22 cellular contexts compared by ENCODE assay signal in genomic region chr1:11590395-11590794, GRCh38.
"Had no signal": no experiment of that assay in that cellular context is flagged by ENCODE, and none has a peak within 500 bp of the region (broad histone marks: within the 10 kb centered on the region; RNA-seq: fewer than 3 reads in every experiment).

No MANE protein-coding gene starts in this region.

- ATAC-seq: left ventricle myocardium superior, mucosa of descending colon had no signal

- H3K4me1 Mint-ChIP-seq: memory B cell, naive B cell, neural crest cell had no signal

- H2AFZ ChIP-seq: hepatocyte had no signal

- H3K27me3 ChIP-seq: cardiac muscle cell, hepatocyte, uterus had no signal

- H3K4me2 ChIP-seq: hepatocyte had no signal

- H3K4me1 ChIP-seq: tibial nerve, uterus had no signal

- H3K4me3 ChIP-seq: cardiac muscle cell, hepatocyte, mucosa of descending colon, tibial nerve, uterus had no signal

- H3K27ac ChIP-seq: cardiac muscle cell, epithelial cell of prostate, hepatocyte, tibial nerve, uterus had no signal

- H3K36me3 Mint-ChIP-seq: activated naive CD8-positive, alpha-beta T cell; memory B cell; naive B cell had no signal

- H3K9me3 ChIP-seq: mucosa of descending colon, uterus had no signal

- H3K27ac Mint-ChIP-seq: activated naive CD8-positive, alpha-beta T cell; memory B cell; progenitor cell of endocrine pancreas; stimulated activated naive CD8-positive, alpha-beta T cell treated with anti-CD3 and anti-CD28 coated beads, Interleukin-15, Interleukin-2, amounts not matched to agents 100 ng/mL and 50 ng/mL, for 24 hours had no signal

- H3K36me3 ChIP-seq: cardiac muscle cell, tibial nerve, uterus had no signal

- DNase-seq: activated CD4-positive, alpha-beta T cell treated with anti-CD3 and anti-CD28 coated beads for 1 hour; activated gamma-delta T cell; amniotic stem cell; foreskin fibroblast; kidney glomerular epithelial cell; left ventricle myocardium superior; mucosa of descending colon; naive B cell; stimulated activated CD4-positive, alpha-beta T cell treated with anti-CD3 and anti-CD28 coated beads, Interleukin-12 subunit alpha, Interleukin-12 subunit beta, amount 100 ng/mL, for 4 hours; stimulated activated CD4-positive, alpha-beta T cell treated with anti-CD3 and anti-CD28 coated beads, Interleukin-1b, Interleukin-23, amount 100 ng/mL, for 48 hours; T-helper 1 cell; T-helper 9 cell; uterus had no signal

- H3K79me2 ChIP-seq: hepatocyte had no signal

- H3K9me3 Mint-ChIP-seq: neural crest cell; stimulated activated naive CD8-positive, alpha-beta T cell treated with anti-CD3 and anti-CD28 coated beads, Interleukin-15, Interleukin-2, amounts not matched to agents 100 ng/mL and 50 ng/mL, for 24 hours had no signal

- H3K4me3 Mint-ChIP-seq: activated naive CD8-positive, alpha-beta T cell; memory B cell; naive B cell; neural crest cell; stimulated activated naive CD8-positive, alpha-beta T cell treated with anti-CD3 and anti-CD28 coated beads, Interleukin-15, Interleukin-2, amounts not matched to agents 100 ng/mL and 50 ng/mL, for 24 hours had no signal
